14 cellular contexts compared by ENCODE assay signal in genomic region chr16:53065436-53066165, GRCh38. TPM values are rescaled to one million over a fixed set of nuclear protein-coding genes. Genes with fewer than 3 reads are reported as not detected.
DNase-seq lines count a peak whose midpoint lies in the region; ATAC-seq and TF ChIP-seq lines count a peak whose summit lies in the region.
"Had no signal": no experiment of that assay in that cellular context is flagged by ENCODE, and none has a peak within 500 bp of the region (broad histone marks: within the 10 kb centered on the region; RNA-seq: fewer than 3 reads in every experiment).

No MANE protein-coding gene starts in this region.

- H3K4me1 ChIP-seq in OCI-LY7 (ENCODE audit: insufficient read depth, low read length, poor library complexity, severe bottlenecking) = peaks cover 100% of the 10 kb centered on the region
- peaks cover 26 to 46% (median 38%) of the 10 kb centered on the region in 4 donors for H3K4me1 ChIP-seq in esophagus muscularis mucosa
- H3K4me1 ChIP-seq in mesodermal cell (ENCODE audit: control insufficient read depth, insufficient read depth, low read length, poor library complexity, severe bottlenecking) = peaks cover 6% of the 10 kb centered on the region
- peaks cover 12 to 53% (median 37%) of the 10 kb centered on the region in 4 donors for H3K4me1 ChIP-seq in upper lobe of left lung

- H3K27ac Mint-ChIP-seq in activated CD4-positive, alpha-beta memory T cell treated with anti-CD3 and anti-CD28 coated beads for 36 hours = no peak overlapping the region
- H3K27ac Mint-ChIP-seq: T-helper 1 cell treated with Interleukin-12 subunit alpha and Interleukin-12 subunit beta and Interleukin-4 antibody, amounts not matched to agents 30 μg/mL and 1 μg/mL, for 36 hours had no signal

- no peaks in the 10 kb centered on the region for H3K36me3 Mint-ChIP-seq in activated CD4-positive, alpha-beta memory T cell treated with anti-CD3 and anti-CD28 coated beads for 36 hours
- H3K36me3 Mint-ChIP-seq: CD8-positive, alpha-beta T cell had no signal

- H2AFZ ChIP-seq in OCI-LY7 (ENCODE audit: low read length) = no peak overlapping the region; the same call in 1 of the 2 replicates

- H3K9me2 ChIP-seq in OCI-LY7 (ENCODE audit: insufficient read depth, low read length) = no peaks in the 10 kb centered on the region

- no peaks in the 10 kb centered on the region for H3K27me3 Mint-ChIP-seq in activated CD4-positive, alpha-beta memory T cell treated with anti-CD3 and anti-CD28 coated beads for 36 hours
- H3K27me3 Mint-ChIP-seq: activated CD4-positive, alpha-beta T cell treated with anti-CD3 and anti-CD28 coated beads for 36 hours had no signal

- H3K27me3 ChIP-seq in esophagus muscularis mucosa (no peaks in the 10 kb centered on the region), upper lobe of left lung (no peaks in the 10 kb centered on the region), MG63 (no peaks in the 10 kb centered on the region)

- no TSS peak for BruUV-seq in OCI-LY7 (replicated peaks; lab: Mats Ljungman, UMichigan)

- peaks cover 94% of the 10 kb centered on the region for H3K79me2 ChIP-seq in OCI-LY7 (ENCODE audit: insufficient read depth, low read depth, low read length)

- peaks cover 32% of the 10 kb centered on the region; the same call in 1 of the 2 replicates for H3K36me3 ChIP-seq in OCI-LY7 (ENCODE audit: insufficient read depth, low read length)
- peaks cover 0 to 8% (median 0%) of the 10 kb centered on the region in 4 donors for H3K36me3 ChIP-seq in esophagus muscularis mucosa
- H3K36me3 ChIP-seq in mesodermal cell (ENCODE audit: control insufficient read depth, insufficient read depth, low read length) = peaks cover 30% of the 10 kb centered on the region
- no peaks in the 10 kb centered on the region for H3K36me3 ChIP-seq in upper lobe of left lung
- H3K36me3 ChIP-seq in MG63 = peaks cover 40% of the 10 kb centered on the region

- DNase-seq in OCI-LY7 (ENCODE audit: low spot score) = no peak
- DNase-seq in esophagus muscularis mucosa (ENCODE audit: extremely low spot score) = no peak
- no peak for DNase-seq in upper lobe of left lung
- no peak for DNase-seq in activated CD4-positive, alpha-beta memory T cell treated with anti-CD3 and anti-CD28 coated beads for 36 hours
- no peak for DNase-seq in activated naive CD4-positive, alpha-beta T cell treated with Interleukin-2 at 50 U/mL for 16 hours
- no peak for DNase-seq in MG63
- DNase-seq: activated CD4-positive, alpha-beta T cell treated with anti-CD3 and anti-CD28 coated beads for 36 hours; activated T-cell treated with anti-CD3 and anti-CD28 coated beads, Interleukin-2, amount 50 U/mL, for 4 hours; CD8-positive, alpha-beta T cell; mucosa of descending colon; NCI-H446 treated with DMSO at 0.1 percent for 48 hours had no signal

- no peak for TF ChIP-seq POLR2A in esophagus muscularis mucosa (IDR thresholded peaks at IDR 0.05; ENCODE audit: low read depth)
- TF ChIP-seq POLR2A in upper lobe of left lung (IDR thresholded peaks at IDR 0.05) = no peak

- H3K4me3 Mint-ChIP-seq in activated CD4-positive, alpha-beta memory T cell treated with anti-CD3 and anti-CD28 coated beads for 36 hours = no peak overlapping the region
- H3K4me3 Mint-ChIP-seq: activated CD4-positive, alpha-beta T cell treated with anti-CD3 and anti-CD28 coated beads for 36 hours; activated T-cell treated with anti-CD3 and anti-CD28 coated beads, Interleukin-2, amount 50 U/mL, for 4 hours; CD8-positive, alpha-beta T cell; T-helper 1 cell treated with Interleukin-12 subunit alpha and Interleukin-12 subunit beta and Interleukin-4 antibody, amounts not matched to agents 30 μg/mL and 1 μg/mL, for 36 hours had no signal

- H3K4me3 ChIP-seq in OCI-LY7 (ENCODE audit: low read depth, low read length, poor library complexity, severe bottlenecking) (peak overlapping the region; percentile 12), esophagus muscularis mucosa (no peak overlapping the region), mesodermal cell (ENCODE audit: extremely low read depth, insufficient read depth, low read length, poor library complexity, severe bottlenecking) (no peak overlapping the region), upper lobe of left lung (no peak overlapping the region), MG63 (no peak overlapping the region)
- H3K4me3 ChIP-seq: mucosa of descending colon had no signal

- no peaks in the 10 kb centered on the region for H4K20me1 ChIP-seq in OCI-LY7 (ENCODE audit: insufficient read depth, low read length)

- peaks cover 37% of the 10 kb centered on the region for H3K4me1 Mint-ChIP-seq in activated CD4-positive, alpha-beta memory T cell treated with anti-CD3 and anti-CD28 coated beads for 36 hours (ENCODE audit: low read depth)

- H3K9me3 ChIP-seq in OCI-LY7 (ENCODE audit: low read length) (no peaks in the 10 kb centered on the region), esophagus muscularis mucosa (no peaks in the 10 kb centered on the region), mesodermal cell (ENCODE audit: control insufficient read depth, low read length) (no peaks in the 10 kb centered on the region), upper lobe of left lung (no peaks in the 10 kb centered on the region), MG63 (no peaks in the 10 kb centered on the region)
- H3K9me3 ChIP-seq: mucosa of descending colon had no signal

- peak overlapping the region; percentile 57 for H3K4me2 ChIP-seq in OCI-LY7 (ENCODE audit: low read length)

- H3K9me3 Mint-ChIP-seq in activated CD4-positive, alpha-beta memory T cell treated with anti-CD3 and anti-CD28 coated beads for 36 hours = no peaks in the 10 kb centered on the region
- H3K9me3 Mint-ChIP-seq: activated T-cell treated with anti-CD3 and anti-CD28 coated beads, Interleukin-2, amount 50 U/mL, for 4 hours; CD8-positive, alpha-beta T cell; T-helper 1 cell treated with Interleukin-12 subunit alpha and Interleukin-12 subunit beta and Interleukin-4 antibody, amounts not matched to agents 30 μg/mL and 1 μg/mL, for 36 hours had no signal

- H3K27ac ChIP-seq in OCI-LY7 (ENCODE audit: low read depth, low read length, poor library complexity, severe bottlenecking) (peak overlapping the region; percentile 94), esophagus muscularis mucosa (replicated peaks in 1 of 4) (peak overlapping the region in 3 of 4 donors; percentile 28 to 59 (median 43)), mesodermal cell (ENCODE audit: low read depth, low read length, severe bottlenecking) (peak overlapping the region; percentile 51), upper lobe of left lung (peak overlapping the region in 3 of 4 donors; percentile 1 to 54 (median 24))

- WGBS in esophagus muscularis mucosa = 60% methylated on average over 6 of the region's 6 CpGs
- 93 to 97% methylated on average over 4 to 5 of the region's 6 CpGs for WGBS in mesodermal cell (ENCODE audit: insufficient coverage in 2 of 2), 2 experiments
- 73 to 79% methylated on average over 6 of the region's 6 CpGs for WGBS in upper lobe of left lung, 2 donors

- ATAC-seq in upper lobe of left lung (ENCODE audit: low FRiP score in 2 of 2) = peak in 1 of 2 donors; percentile 38
- ATAC-seq: activated CD4-positive, alpha-beta T cell treated with anti-CD3 and anti-CD28 coated beads for 36 hours; activated T-cell treated with anti-CD3 and anti-CD28 coated beads, Interleukin-2, amount 50 U/mL, for 4 hours; CD8-positive, alpha-beta T cell; esophagus mucosa; mucosa of descending colon had no signal

- POLR2A ChIA-PET in OCI-LY7 (lab: Charles Lee) = interaction anchor here (0.5 to 2.1 kb wide), 18 partner anchors 8 to 149 kb away, joined by 3 to 11 read pairs (median 4); no protein-coding TSS in a partner anchor
- POLR2A ChIA-PET in activated CD4-positive, alpha-beta memory T cell treated with anti-CD3 and anti-CD28 coated beads for 36 hours (lab: Charles Lee) = no interaction called here

- TF ChIP-seq CTCF in OCI-LY7 (conservative IDR thresholded peaks at IDR 0.05; ENCODE audit: low read length) (no peak), esophagus muscularis mucosa (IDR thresholded peaks at IDR 0.05) (no peak), upper lobe of left lung (IDR thresholded peaks at IDR 0.05) (no peak)

- intact Hi-C loops in OCI-LY7 (cut with micrococcal nuclease; ENCODE audit: unreplicated experiment) = loop anchor here (10.0 kb wide), 1 partner anchor 1859 kb away; no protein-coding TSS in a partner anchor
- intact Hi-C loops in esophagus muscularis mucosa (cut with DNase I) = no loop called here
- intact Hi-C loops in activated CD4-positive, alpha-beta memory T cell treated with anti-CD3 and anti-CD28 coated beads for 36 hours (cut with micrococcal nuclease) = no loop called here

- no peak for TF ChIP-seq EP300 in esophagus muscularis mucosa (IDR thresholded peaks at IDR 0.05)
- no peak for TF ChIP-seq EP300 in upper lobe of left lung (IDR thresholded peaks at IDR 0.05)

- CTCF ChIA-PET in OCI-LY7 (lab: Charles Lee; ENCODE audit: unreplicated experiment) = interaction anchor here (0.7 to 1.9 kb wide), 2 partner anchors 9 to 28 kb away, joined by 3 to 6 read pairs; no protein-coding TSS in a partner anchor
- CTCF ChIA-PET in activated CD4-positive, alpha-beta memory T cell treated with anti-CD3 and anti-CD28 coated beads for 36 hours (lab: Charles Lee) = interaction anchor here (2.1 kb wide), 1 partner anchor 10 kb away, joined by 12 read pairs; the partner anchor contains the start of gene CHD9

RNA-seq across cellular contexts. Expression of gene CHD9, which starts 10.8 kb away (rescaled TPM):
- 52.6 and 56.5 TPM in 2 replicates for total RNA-seq in OCI-LY7 (2014; rRNA removed; shearing (Covaris generic))
- total RNA-seq in OCI-LY7 (2022) (85.9 and 98.7 TPM in 2 replicates), esophagus muscularis mucosa (10 to 100 TPM; 45.2 to 64.0 (median 49.5) TPM), upper lobe of left lung (10 to 100 TPM; 55.6 to 98.8 (median 68.3) TPM)
- 32.8 TPM for polyA plus RNA-seq in mesodermal cell (2013, experiment 1 of 2)
- polyA plus RNA-seq in mesodermal cell (2013, experiment 2 of 2) = 31.9 TPM
- 10 to 100 TPM; 15.0 to 15.5 TPM for total RNA-seq in activated CD4-positive, alpha-beta memory T cell treated with anti-CD3 and anti-CD28 coated beads for 36 hours
- total RNA-seq in MG63 (2014; rRNA removed; shearing (Covaris generic); ENCODE audit: low replicate concordance) = 27.9 and 51.1 TPM in 2 replicates

RNA-seq across cellular contexts. Expression of gene CHD9NB, which starts 12.9 kb away (rescaled TPM):
- total RNA-seq in OCI-LY7 (2014; rRNA removed; shearing (Covaris generic)) = 0.10 TPM in 1 of 2 replicates, not detected in the other
- not detected in 2 replicates for total RNA-seq in OCI-LY7 (2022)
- total RNA-seq in esophagus muscularis mucosa = 1 to 10 TPM in 1 of 4 donors, under 1 TPM in 3; 0.19 to 1.2 (median 0.42) TPM
- 2.1 TPM for polyA plus RNA-seq in mesodermal cell (2013, experiment 1 of 2)
- polyA plus RNA-seq in mesodermal cell (2013, experiment 2 of 2) = 1.6 TPM
- total RNA-seq in upper lobe of left lung = 10 to 100 TPM in 4 of 6 donors, 1 to 10 TPM in 2; 1.0 to 55.0 (median 12.4) TPM
- under 1 TPM in 1 of 2 experiments, not detected in 1; 0.12 TPM for total RNA-seq in activated CD4-positive, alpha-beta memory T cell treated with anti-CD3 and anti-CD28 coated beads for 36 hours
- total RNA-seq in MG63 (2014; rRNA removed; shearing (Covaris generic); ENCODE audit: low replicate concordance) = 0.27 and 2.6 TPM in 2 replicates
- total RNA-seq: activated T-cell treated with anti-CD3 and anti-CD28 coated beads, Interleukin-2, amount 50 U/mL, for 4 hours; CD8-positive, alpha-beta T cell had no signal

Comparison
In these comparisons a context has a peak if more than half of its experiments do, and no peak if none do; other contexts are left out.
1. H3K27ac ChIP-seq: peak in every context shown above with its lines; median percentile 94 in OCI-LY7; 51 in mesodermal cell; 43 in esophagus muscularis mucosa; 24 in upper lobe of left lung.